In genomic region chr11:102172127-102172848, GRCh38 we compare ENCODE assay signal across 13 cellular contexts.
DNase-seq lines count a peak whose midpoint lies in the region; ATAC-seq and TF ChIP-seq lines count a peak whose summit lies in the region.
"Had no signal": no experiment of that assay in that cellular context is flagged by ENCODE, and none has a peak within 500 bp of the region (broad histone marks: within the 10 kb centered on the region; RNA-seq: fewer than 3 reads in every experiment).

No MANE protein-coding gene starts in this region.

- H3K27me3 ChIP-seq in right cardiac atrium (ENCODE audit: control insufficient read depth, insufficient read depth) (no peaks in the 10 kb centered on the region), lung (ENCODE audit: control insufficient read depth, insufficient read depth) (no peaks in the 10 kb centered on the region)
- H3K27me3 ChIP-seq in CD4-positive, alpha-beta memory T cell (ENCODE audit: insufficient read depth, low read length): no peaks in the 10 kb centered on the region

- TF ChIP-seq POLR2A in GM18505 (IDR thresholded peaks at IDR 0.05; ENCODE audit: borderline replicate concordance, extremely low read depth, insufficient read depth, insufficient read length): no peak

- H3K4me1 Mint-ChIP-seq in chondrocyte (ENCODE audit: low read depth): peaks cover 49% of the 10 kb centered on the region
- no peaks in the 10 kb centered on the region for H3K4me1 Mint-ChIP-seq in CD4-positive, alpha-beta memory T cell

- peaks cover 10% of the 10 kb centered on the region for H3K36me3 Mint-ChIP-seq in chondrocyte (ENCODE audit: low read depth)
- no peaks in the 10 kb centered on the region for H3K36me3 Mint-ChIP-seq in CD4-positive, alpha-beta memory T cell

- H3K4me1 ChIP-seq in right cardiac atrium (ENCODE audit: control insufficient read depth, insufficient read depth, low read length) (no peaks in the 10 kb centered on the region), lung (ENCODE audit: control insufficient read depth in 2 of 2, insufficient read depth in 2 of 2, low read length in 2 of 2) (peaks cover 2 to 7% of the 10 kb centered on the region in 2 donors)
- no peaks in the 10 kb centered on the region for H3K4me1 ChIP-seq in CD4-positive, alpha-beta memory T cell (ENCODE audit: insufficient read depth, low read length)

- DNase-seq in right cardiac atrium: peak in 1 of 3 donors; percentile 29
- DNase-seq in cardiac septum (ENCODE audit: low spot score): no peak
- no peak for DNase-seq in chondrocyte (ENCODE audit: low spot score)
- DNase-seq in lung (ENCODE audit: low spot score): no peak
- no peak for DNase-seq in CD4-positive, alpha-beta memory T cell
- DNase-seq in NCI-H510A (lab: John Stamatoyannopoulos, UW): no peak
- DNase-seq: effector CD8-positive, alpha-beta T cell; kidney; NCI-H187 treated with DMSO at 0.1 percent for 48 hours had no signal

- 68% methylated on average over 5 of the region's 6 CpGs for WGBS in right cardiac atrium
- WGBS in lung, 2 donors: 51 to 87% methylated on average over 4 to 5 of the region's 6 CpGs

- H3K27ac ChIP-seq in right cardiac atrium (ENCODE audit: low read length) (no peak overlapping the region), lung (ENCODE audit: low read depth in 1 of 2, low read length in 1 of 2) (peak overlapping the region in 1 of 2 donors; percentile 36)
- no peak overlapping the region for H3K27ac ChIP-seq in CD4-positive, alpha-beta memory T cell (ENCODE audit: low read depth, low read length)
- H3K27ac ChIP-seq: VCaP had no signal

- intact Hi-C loops in right cardiac atrium (cut with DNase I) (no loop called here), cardiac septum (cut with DNase I) (no loop called here)
- intact Hi-C loops in CD4-positive, alpha-beta memory T cell (cut with micrococcal nuclease): no loop called here

- CTCF ChIA-PET in CD4-positive, alpha-beta memory T cell (lab: Charles Lee; ENCODE audit: partially characterized antibody): no interaction called here

- no peaks in the 10 kb centered on the region for H3K9me3 ChIP-seq in right cardiac atrium (ENCODE audit: control insufficient read depth, low read length)
- H3K9me3 ChIP-seq in lung (ENCODE audit: control insufficient read depth in 2 of 2, insufficient read depth in 1 of 2, low read length in 1 of 2): no peaks in the 10 kb centered on the region
- H3K9me3 ChIP-seq in CD4-positive, alpha-beta memory T cell (ENCODE audit: control insufficient read depth in 1 of 2, low read length in 2 of 2): no peaks in the 10 kb centered on the region

- TF ChIP-seq CTCF in chondrocyte (IDR thresholded peaks at IDR 0.05) (no peak), lung (IDR thresholded peaks at IDR 0.05; ENCODE audit: control extremely low read depth, extremely low read depth) (no peak)

- H3K27me3 Mint-ChIP-seq in chondrocyte (ENCODE audit: low read depth): no peaks in the 10 kb centered on the region
- peaks cover 11 to 20% of the 10 kb centered on the region in 2 donors for H3K27me3 Mint-ChIP-seq in CD4-positive, alpha-beta memory T cell

- peak overlapping the region; percentile 96 for H3K27ac Mint-ChIP-seq in chondrocyte (ENCODE audit: unreplicated experiment)
- H3K27ac Mint-ChIP-seq in CD4-positive, alpha-beta memory T cell: no peak overlapping the region
- H3K27ac Mint-ChIP-seq: activated T-helper 1 cell treated with anti-CD3 and anti-CD28 coated beads, Interleukin-12 subunit alpha, Interleukin-12 subunit beta, Interleukin-2, Interleukin-4 antibody, amounts not matched to agents 30 ng/mL and 10 ng/mL and 1 ng/mL, durations not matched to agents 14 hours and 24 hours and 36 hours had no signal

- peak overlapping the region; percentile 6 for H3K4me3 Mint-ChIP-seq in chondrocyte (ENCODE audit: unreplicated experiment)
- H3K4me3 Mint-ChIP-seq in CD4-positive, alpha-beta memory T cell: no peak overlapping the region
- H3K4me3 Mint-ChIP-seq: activated T-helper 1 cell treated with anti-CD3 and anti-CD28 coated beads, Interleukin-12 subunit alpha, Interleukin-12 subunit beta, Interleukin-2, Interleukin-4 antibody, amounts not matched to agents 30 ng/mL and 10 ng/mL and 1 ng/mL, durations not matched to agents 14 hours and 24 hours and 36 hours had no signal

- POLR2A ChIA-PET in CD4-positive, alpha-beta memory T cell (lab: Charles Lee; ENCODE audit: partially characterized antibody): no interaction called here

- ATAC-seq in right cardiac atrium: peak; percentile 51 to 69
- ATAC-seq in lung (ENCODE audit: insufficient read depth, low FRiP score): peak; percentile 48
- ATAC-seq in HG03565 (IDR thresholded peaks at IDR 0.05; ENCODE audit: unreplicated experiment): no peak
- no peak for ATAC-seq in GM18505 (IDR thresholded peaks at IDR 0.05; ENCODE audit: unreplicated experiment)

- peaks cover 0 to 2% of the 10 kb centered on the region in 2 donors for H3K36me3 ChIP-seq in lung (ENCODE audit: control insufficient read depth in 2 of 2, insufficient read depth in 2 of 2, low read length in 2 of 2)
- H3K36me3 ChIP-seq in CD4-positive, alpha-beta memory T cell (ENCODE audit: insufficient read depth, low read length): no peaks in the 10 kb centered on the region

- no peaks in the 10 kb centered on the region for H3K9me3 Mint-ChIP-seq in chondrocyte (ENCODE audit: low read depth)
- H3K9me3 Mint-ChIP-seq in CD4-positive, alpha-beta memory T cell: peaks cover 0 to 1% (median 0%) of the 10 kb centered on the region in 8 donors
- H3K9me3 Mint-ChIP-seq: activated T-helper 1 cell treated with anti-CD3 and anti-CD28 coated beads, Interleukin-12 subunit alpha, Interleukin-12 subunit beta, Interleukin-2, Interleukin-4 antibody, amounts not matched to agents 30 ng/mL and 10 ng/mL and 1 ng/mL, durations not matched to agents 14 hours and 24 hours and 36 hours had no signal

- H3K4me3 ChIP-seq in right cardiac atrium (ENCODE audit: low read length) (no peak overlapping the region), lung (no peak overlapping the region)
- no peak overlapping the region for H3K4me3 ChIP-seq in CD4-positive, alpha-beta memory T cell (ENCODE audit: low read length in 2 of 2)

Comparison
In these comparisons a context has a peak if more than half of its experiments do, and no peak if none do; other contexts are left out.
1. ATAC-seq: peak in right cardiac atrium (2 of 2) and lung (single experiment); none in HG03565 (single experiment) and GM18505 (single experiment).